ENCODE assay signal across 9 cellular contexts in genomic region chr2:134122610-134123009, GRCh38.
DNase-seq lines count a peak whose midpoint lies in the region; ATAC-seq, FAIRE-seq and TF ChIP-seq lines count a peak whose summit lies in the region.
"Had no signal": no experiment of that assay in that cellular context is flagged by ENCODE, and none has a peak within 500 bp of the region (broad histone marks: within the 10 kb centered on the region; RNA-seq: fewer than 3 reads in every experiment).

No MANE protein-coding gene starts in this region.

- ATAC-seq in T-cell (replicated peaks in 1 of 4) (no peak), GM18868 (IDR thresholded peaks at IDR 0.05; ENCODE audit: unreplicated experiment) (no peak), Right ventricle myocardium inferior (no peak)
- ATAC-seq: mucosa of descending colon had no signal

- no peaks in the 10 kb centered on the region for H3K9me3 ChIP-seq in CD4-positive, alpha-beta memory T cell (ENCODE audit: control insufficient read depth in 1 of 2, low read length in 2 of 2)
- no peaks in the 10 kb centered on the region for H3K9me3 ChIP-seq in colonic mucosa
- H3K9me3 ChIP-seq: mucosa of descending colon had no signal

- peak; percentile 45 for TF ChIP-seq CTCF in GM12872 (IDR thresholded peaks at IDR 0.05; ENCODE audit: insufficient read depth, low read depth, low read length)
- TF ChIP-seq CTCF in colonic mucosa (IDR thresholded peaks at IDR 0.05) = no peak

- H3K27ac ChIP-seq in CD4-positive, alpha-beta memory T cell (ENCODE audit: low read depth, low read length) = no peak overlapping the region
- no peak overlapping the region for H3K27ac ChIP-seq in colonic mucosa

- H3K4me3 Mint-ChIP-seq in CD4-positive, alpha-beta memory T cell = peak overlapping the region; percentile 88 to 92 (median 90)
- H3K4me3 Mint-ChIP-seq in T-cell = peak overlapping the region; percentile 84 to 89 (median 87)

- H3K9ac ChIP-seq in colonic mucosa (ENCODE audit: low read depth in 2 of 2, low read length in 2 of 2) = no peak overlapping the region

- H3K9me3 Mint-ChIP-seq in CD4-positive, alpha-beta memory T cell = no peaks in the 10 kb centered on the region
- H3K9me3 Mint-ChIP-seq in T-cell = no peaks in the 10 kb centered on the region

- no peak overlapping the region for H3K4me3 ChIP-seq in CD4-positive, alpha-beta memory T cell (ENCODE audit: low read length in 2 of 2)
- H3K4me3 ChIP-seq in colonic mucosa = no peak overlapping the region
- H3K4me3 ChIP-seq: mucosa of descending colon had no signal

- H3K27me3 Mint-ChIP-seq in CD4-positive, alpha-beta memory T cell = no peaks in the 10 kb centered on the region
- H3K27me3 Mint-ChIP-seq in T-cell = no peaks in the 10 kb centered on the region

- intact Hi-C loops in CD4-positive, alpha-beta memory T cell (cut with micrococcal nuclease) = no loop called here
- intact Hi-C loops in colonic mucosa (cut with DNase I) (no loop called here), Right ventricle myocardium inferior (cut with DNase I) (no loop called here)

- H3K27ac Mint-ChIP-seq in CD4-positive, alpha-beta memory T cell = peak overlapping the region in 6 of 7 donors; percentile 59 to 89 (median 82)
- peak overlapping the region; percentile 79 to 85 for H3K27ac Mint-ChIP-seq in T-cell

- H3K4me1 ChIP-seq in CD4-positive, alpha-beta memory T cell (ENCODE audit: insufficient read depth, low read length) = peaks cover 77% of the 10 kb centered on the region
- peaks cover 15% of the 10 kb centered on the region for H3K4me1 ChIP-seq in colonic mucosa

- POLR2A ChIA-PET in CD4-positive, alpha-beta memory T cell (lab: Charles Lee; ENCODE audit: partially characterized antibody) = interaction anchor here (0.8 to 5.5 kb wide), 8 partner anchors 57 to 796 kb away, joined by 3 to 98 read pairs (median 20); partner anchors contain the start of gene CCNT2
- POLR2A ChIA-PET in T-cell (lab: Charles Lee) = interaction anchor here in 1 of 2 donors (0.6 kb wide), 1 partner anchor 8 kb away, joined by 3 read pairs; no protein-coding TSS in a partner anchor

- peaks cover 65 to 82% (median 73%) of the 10 kb centered on the region in 4 donors for H3K4me1 Mint-ChIP-seq in CD4-positive, alpha-beta memory T cell
- H3K4me1 Mint-ChIP-seq in T-cell = peaks cover 75 to 80% (median 79%) of the 10 kb centered on the region in 3 donors

- CTCF ChIA-PET in CD4-positive, alpha-beta memory T cell (lab: Charles Lee; ENCODE audit: partially characterized antibody) = interaction anchor here (0.9 to 11.1 kb wide), 7 partner anchors 12 to 290 kb away, joined by 3 to 358 read pairs (median 3); no protein-coding TSS in a partner anchor
- CTCF ChIA-PET in T-cell (lab: Charles Lee) = interaction anchor here (0.6 to 1.9 kb wide), 4 partner anchors 12 to 123 kb away, joined by 3 to 6 read pairs (median 5); no protein-coding TSS in a partner anchor

- no peak for FAIRE-seq in HTR-8/SVneo (lab: Jason Lieb, UNC)

- DNase-seq in CD4-positive, alpha-beta memory T cell = peak in 1 of 5 donors; percentile 21
- DNase-seq in T-cell (peak in 16 of 34 experiments; percentile 5 to 34 (median 18)), iPS-NIHi11 (ENCODE audit: low spot score) (peak; percentile 53), colonic mucosa (no peak), HTR-8/SVneo (ENCODE audit: insufficient read length, low spot score) (no peak), Right ventricle myocardium inferior (ENCODE audit: missing footprints) (no peak)
- DNase-seq: mucosa of descending colon had no signal

- no peaks in the 10 kb centered on the region for H3K36me3 ChIP-seq in CD4-positive, alpha-beta memory T cell (ENCODE audit: insufficient read depth, low read length)
- H3K36me3 ChIP-seq in colonic mucosa = no peaks in the 10 kb centered on the region

- H3K36me3 Mint-ChIP-seq in CD4-positive, alpha-beta memory T cell = peaks cover 0 to 12% of the 10 kb centered on the region in 2 donors
- no peaks in the 10 kb centered on the region for H3K36me3 Mint-ChIP-seq in T-cell

- no peaks in the 10 kb centered on the region for H3K27me3 ChIP-seq in CD4-positive, alpha-beta memory T cell (ENCODE audit: insufficient read depth, low read length)
- no peaks in the 10 kb centered on the region for H3K27me3 ChIP-seq in colonic mucosa
